ENCODE assay signal across 13 cellular contexts in genomic region chr5:89255845-89256463, GRCh38.
DNase-seq lines count a peak whose midpoint lies in the region; ATAC-seq and TF ChIP-seq lines count a peak whose summit lies in the region.
"Had no signal": no experiment of that assay in that cellular context is flagged by ENCODE, and none has a peak within 500 bp of the region (broad histone marks: within the 10 kb centered on the region; RNA-seq: fewer than 3 reads in every experiment).

No MANE protein-coding gene starts in this region.

- H3K4me3 ChIP-seq in SK-N-SH (ENCODE audit: low read depth in 2 of 2, low read length in 1 of 2) (no peak overlapping the region), fibroblast of villous mesenchyme (ENCODE audit: low read depth, low read length) (no peak overlapping the region)
- H3K4me3 ChIP-seq: lung, vagina had no signal

- H4K20me1 ChIP-seq in SK-N-SH (ENCODE audit: insufficient read depth), result no peaks in the 10 kb centered on the region

- no peak for TF ChIP-seq RAD21 in SK-N-SH (IDR thresholded peaks at IDR 0.05; ENCODE audit: low read length)

- CTCF ChIA-PET in HEK293T (lab: Yijun Ruan, JAX), result no interaction called here
- CTCF ChIA-PET in SK-N-SH (lab: Yijun Ruan, JAX), result no interaction called here
- CTCF ChIA-PET in activated CD8-positive, alpha-beta memory T cell treated with anti-CD3 and anti-CD28 coated beads, Interleukin-2, amount 10 ng/mL, durations not matched to agents 7 days and 5 days (lab: Charles Lee), result no interaction called here

- H3K9me2 ChIP-seq in SK-N-SH, result no peaks in the 10 kb centered on the region

- H3K27me3 ChIP-seq in SK-N-SH (ENCODE audit: insufficient read depth), result no peaks in the 10 kb centered on the region
- H3K27me3 ChIP-seq: vagina had no signal

- no peak for ATAC-seq in GM18511 (IDR thresholded peaks at IDR 0.05; ENCODE audit: unreplicated experiment)
- ATAC-seq in activated CD8-positive, alpha-beta memory T cell treated with anti-CD3 and anti-CD28 coated beads, Interleukin-2, amount 10 ng/mL, durations not matched to agents 7 days and 5 days, result no peak
- ATAC-seq: Panc1 had no signal

- H3K79me2 ChIP-seq in SK-N-SH (ENCODE audit: insufficient read depth), result no peaks in the 10 kb centered on the region

- TF ChIP-seq CTCF in SK-N-SH (IDR thresholded peaks at IDR 0.05) (no peak), fibroblast of villous mesenchyme (IDR thresholded peaks at IDR 0.05; ENCODE audit: insufficient read depth, low read depth, low read length) (no peak)

- H3K27ac Mint-ChIP-seq in activated CD8-positive, alpha-beta memory T cell treated with anti-CD3 and anti-CD28 coated beads, Interleukin-2, amount 10 ng/mL, durations not matched to agents 7 days and 5 days, result no peak overlapping the region

- H3K36me3 Mint-ChIP-seq in activated CD8-positive, alpha-beta memory T cell treated with anti-CD3 and anti-CD28 coated beads, Interleukin-2, amount 10 ng/mL, durations not matched to agents 7 days and 5 days, result no peaks in the 10 kb centered on the region

- H3K36me3 ChIP-seq in SK-N-SH (replicated peaks in 1 of 2; ENCODE audit: control insufficient read depth in 1 of 2, insufficient read depth in 2 of 2, low read length in 1 of 2), result no peaks in the 10 kb centered on the region
- H3K36me3 ChIP-seq: vagina had no signal

- no peaks in the 10 kb centered on the region for H3K27me3 Mint-ChIP-seq in activated CD8-positive, alpha-beta memory T cell treated with anti-CD3 and anti-CD28 coated beads, Interleukin-2, amount 10 ng/mL, durations not matched to agents 7 days and 5 days

- no peaks in the 10 kb centered on the region for H3K9me3 ChIP-seq in SK-N-SH
- H3K9me3 ChIP-seq: vagina had no signal

- H3K9ac ChIP-seq in SK-N-SH, result no peak overlapping the region

- no peak overlapping the region for H3K4me2 ChIP-seq in SK-N-SH

- TF ChIP-seq EP300 in SK-N-SH (IDR thresholded peaks at IDR 0.05; ENCODE audit: borderline replicate concordance in 1 of 2, low read depth in 1 of 2, low read length in 1 of 2), result no peak

- DNase-seq in AG08396 (ENCODE audit: low spot score) (peak; percentile 57), HEK293T (ENCODE audit: extremely low spot score) (peak; percentile 20), SK-N-SH (no peak), fibroblast of villous mesenchyme (ENCODE audit: low read depth) (peak; percentile 19), NCI-H2107 (lab: John Stamatoyannopoulos, UW) (no peak)
- no peak for DNase-seq in activated naive CD4-positive, alpha-beta T cell treated with anti-CD3 and anti-CD28 coated beads, Interleukin-2, amount 50 U/mL, for 16 hours
- no peak for DNase-seq in activated CD8-positive, alpha-beta memory T cell treated with anti-CD3 and anti-CD28 coated beads, Interleukin-2, amount 10 ng/mL, durations not matched to agents 7 days and 5 days
- DNase-seq: cortex of kidney; stimulated activated CD4-positive, alpha-beta T cell treated with anti-CD3 and anti-CD28 coated beads, Interleukin-2, amount 100 ng/mL, for 24 hours had no signal

- no peak overlapping the region for H2AFZ ChIP-seq in SK-N-SH (ENCODE audit: low read depth)

- H3F3A ChIP-seq in SK-N-SH (replicated peaks; ENCODE audit: insufficient read depth), result no peaks in the 10 kb centered on the region

- H3K27ac ChIP-seq in SK-N-SH (ENCODE audit: low read depth in 2 of 2, low read length in 1 of 2), result no peak overlapping the region
- H3K27ac ChIP-seq: vagina had no signal

- H3K4me3 Mint-ChIP-seq in activated CD8-positive, alpha-beta memory T cell treated with anti-CD3 and anti-CD28 coated beads, Interleukin-2, amount 10 ng/mL, durations not matched to agents 7 days and 5 days, result no peak overlapping the region

- no peaks in the 10 kb centered on the region for H3K4me1 Mint-ChIP-seq in activated CD8-positive, alpha-beta memory T cell treated with anti-CD3 and anti-CD28 coated beads, Interleukin-2, amount 10 ng/mL, durations not matched to agents 7 days and 5 days

- H3K9me3 Mint-ChIP-seq in activated CD8-positive, alpha-beta memory T cell treated with anti-CD3 and anti-CD28 coated beads, Interleukin-2, amount 10 ng/mL, durations not matched to agents 7 days and 5 days (ENCODE audit: low read depth), result peaks cover 2% of the 10 kb centered on the region

- H3K4me1 ChIP-seq in SK-N-SH (ENCODE audit: control insufficient read depth in 1 of 2, insufficient read depth in 2 of 2, low read depth in 1 of 2, low read length in 1 of 2), result no peaks in the 10 kb centered on the region; a peak in 1 of 4 replicates
- H3K4me1 ChIP-seq: vagina had no signal

- POLR2A ChIA-PET in HEK293T (lab: Yijun Ruan, JAX) (no interaction called here), SK-N-SH (lab: Yijun Ruan, JAX) (no interaction called here)

- WGBS in SK-N-SH (ENCODE audit: low lambda C conversion rate), result 78% methylated on average over 5 of the region's 5 CpGs

TF ChIP-seq in HEK293T, 16 proteins besides CTCF, POLR2A, EP300 and RAD21:
- TF ChIP-seq LEF1 (IDR thresholded peaks at IDR 0.05; ENCODE audit: borderline replicate concordance), result no peak
- TF ChIP-seq ARNT (IDR thresholded peaks at IDR 0.05), result no peak
- TF ChIP-seq HDGF (IDR thresholded peaks at IDR 0.05; ENCODE audit: borderline replicate concordance), result no peak
- no peak for TF ChIP-seq CTBP1 (IDR thresholded peaks at IDR 0.05; ENCODE audit: borderline replicate concordance)
- no peak for TF ChIP-seq NFRKB (IDR thresholded peaks at IDR 0.05)
- no peak for TF ChIP-seq TARDBP (IDR thresholded peaks at IDR 0.05)
- TF ChIP-seq L3MBTL2 (conservative IDR thresholded peaks at IDR 0.05), result no peak

TF ChIP-seq in SK-N-SH, 30 proteins besides CTCF, POLR2A, EP300 and RAD21:
- TF ChIP-seq USF1 (IDR thresholded peaks at IDR 0.05; ENCODE audit: borderline replicate concordance, low read depth) (peak; percentile 49; the same call in 1 of the 2 replicates), YY1 (IDR thresholded peaks at IDR 0.05; ENCODE audit: low read depth) (no peak)

Comparison
In these comparisons a context has a peak if more than half of its experiments do, and no peak if none do; other contexts are left out.
1. DNase-seq: peak in AG08396 (single experiment), HEK293T (single experiment) and fibroblast of villous mesenchyme (single experiment); none in SK-N-SH (single experiment), NCI-H2107 (single experiment), activated naive CD4-positive, alpha-beta T cell treated with anti-CD3 and anti-CD28 coated beads, Interleukin-2, amount 50 U/mL, for 16 hours (single experiment) and activated CD8-positive, alpha-beta memory T cell treated with anti-CD3 and anti-CD28 coated beads, Interleukin-2, amount 10 ng/mL, durations not matched to agents 7 days and 5 days (single experiment).